ENCODE assay signal across 30 cellular contexts in genomic region chr1:116760996-116761665, GRCh38. TPM values are rescaled to one million over a fixed set of nuclear protein-coding genes. Genes with fewer than 3 reads are reported as not detected.
DNase-seq lines count a peak whose midpoint lies in the region; ATAC-seq and TF ChIP-seq lines count a peak whose summit lies in the region.
"Had no signal": no experiment of that assay in that cellular context is flagged by ENCODE, and none has a peak within 500 bp of the region (broad histone marks: within the 10 kb centered on the region; RNA-seq: fewer than 3 reads in every experiment).

No MANE protein-coding gene starts in this region.

- 88 to 89% methylated on average over 4 of the region's 4 CpGs for WGBS in sigmoid colon, 2 donors

- no peaks in the 10 kb centered on the region for H3K27me3 ChIP-seq in sigmoid colon
- H3K27me3 ChIP-seq: colonic mucosa, esophagus muscularis mucosa, hepatocyte, left lung, SJSA1, tibial artery had no signal

- no peak overlapping the region for H3K27ac ChIP-seq in sigmoid colon
- H3K27ac ChIP-seq: C4-2B, colonic mucosa, esophagus muscularis mucosa, hepatocyte, left lung, parathyroid adenoma, SJSA1, tibial artery, VCaP had no signal

- H3K9me3 ChIP-seq in sigmoid colon, result no peaks in the 10 kb centered on the region
- H3K9me3 ChIP-seq: colonic mucosa, esophagus muscularis mucosa, left lung, SJSA1 had no signal

- no peak for TF ChIP-seq EP300 in sigmoid colon (IDR thresholded peaks at IDR 0.05)

- ATAC-seq in natural killer cell treated with Interleukin-12 subunit alpha and Interleukin-12 subunit beta and Interleukin-15 and Interleukin-18, amount 100 ng/mL, for 72 hours, result no peak
- ATAC-seq in natural killer cell (no peak), GM21381 (IDR thresholded peaks at IDR 0.05; ENCODE audit: unreplicated experiment) (no peak)
- no peak for ATAC-seq in activated CD8-positive, alpha-beta T cell treated with anti-CD3 and anti-CD28 coated beads for 36 hours
- no peak for ATAC-seq in central memory CD8-positive, alpha-beta T cell (replicated peaks; ENCODE audit: extremely low read depth, poor library complexity, severe bottlenecking)
- ATAC-seq: left lung, right cardiac atrium had no signal

- H3K27me3 Mint-ChIP-seq in natural killer cell treated with Interleukin-12 subunit alpha and Interleukin-12 subunit beta and Interleukin-15 and Interleukin-18, amount 100 ng/mL, for 72 hours, result no peaks in the 10 kb centered on the region
- no peaks in the 10 kb centered on the region for H3K27me3 Mint-ChIP-seq in natural killer cell (ENCODE audit: low read depth in 2 of 2)
- no peaks in the 10 kb centered on the region for H3K27me3 Mint-ChIP-seq in activated CD8-positive, alpha-beta T cell treated with anti-CD3 and anti-CD28 coated beads for 36 hours
- no peaks in the 10 kb centered on the region for H3K27me3 Mint-ChIP-seq in central memory CD8-positive, alpha-beta T cell

- no peaks in the 10 kb centered on the region for H3K9me3 Mint-ChIP-seq in natural killer cell treated with Interleukin-12 subunit alpha and Interleukin-12 subunit beta and Interleukin-15 and Interleukin-18, amount 100 ng/mL, for 72 hours
- no peaks in the 10 kb centered on the region for H3K9me3 Mint-ChIP-seq in natural killer cell
- peaks cover 1% of the 10 kb centered on the region for H3K9me3 Mint-ChIP-seq in activated CD8-positive, alpha-beta T cell treated with anti-CD3 and anti-CD28 coated beads for 36 hours
- H3K9me3 Mint-ChIP-seq in central memory CD8-positive, alpha-beta T cell, result no peaks in the 10 kb centered on the region
- H3K9me3 Mint-ChIP-seq: endodermal cell, mesothelial cell of epicardium, nephron had no signal

- H3K27ac Mint-ChIP-seq in natural killer cell treated with Interleukin-12 subunit alpha and Interleukin-12 subunit beta and Interleukin-15 and Interleukin-18, amount 100 ng/mL, for 72 hours, result peak overlapping the region; percentile 98 to 99
- H3K27ac Mint-ChIP-seq in natural killer cell, result peak overlapping the region in 1 of 2 donors; percentile 91
- peak overlapping the region; percentile 99 for H3K27ac Mint-ChIP-seq in activated CD8-positive, alpha-beta T cell treated with anti-CD3 and anti-CD28 coated beads for 36 hours
- peak overlapping the region; percentile 98 for H3K27ac Mint-ChIP-seq in central memory CD8-positive, alpha-beta T cell (ENCODE audit: low read depth)
- H3K27ac Mint-ChIP-seq: endodermal cell, mesothelial cell of epicardium, nephron had no signal

- H3K4me1 Mint-ChIP-seq in natural killer cell treated with Interleukin-12 subunit alpha and Interleukin-12 subunit beta and Interleukin-15 and Interleukin-18, amount 100 ng/mL, for 72 hours (ENCODE audit: low read depth in 2 of 2), result peaks cover 55 to 61% of the 10 kb centered on the region in 2 donors
- peaks cover 41 to 52% of the 10 kb centered on the region in 2 donors for H3K4me1 Mint-ChIP-seq in natural killer cell
- peaks cover 56% of the 10 kb centered on the region for H3K4me1 Mint-ChIP-seq in activated CD8-positive, alpha-beta T cell treated with anti-CD3 and anti-CD28 coated beads for 36 hours (ENCODE audit: low read depth)
- H3K4me1 Mint-ChIP-seq in central memory CD8-positive, alpha-beta T cell, result peaks cover 74% of the 10 kb centered on the region

- CTCF ChIA-PET in activated CD8-positive, alpha-beta T cell treated with anti-CD3 and anti-CD28 coated beads for 36 hours (lab: Charles Lee), result interaction anchor here (0.8 to 6.2 kb wide), 5 partner anchors 12 to 295 kb away, joined by 3 to 114 read pairs (median 5); no protein-coding TSS in a partner anchor

- no peaks in the 10 kb centered on the region for H3K4me1 ChIP-seq in sigmoid colon
- H3K4me1 ChIP-seq: colonic mucosa, parathyroid adenoma, SJSA1, tibial artery had no signal

- DNase-seq in natural killer cell treated with Interleukin-12 subunit alpha and Interleukin-12 subunit beta and Interleukin-15 and Interleukin-18, amount 100 ng/mL, for 72 hours (ENCODE audit: low spot score), result no peak
- DNase-seq in natural killer cell, result no peak
- no peak for DNase-seq in activated CD8-positive, alpha-beta T cell treated with anti-CD3 and anti-CD28 coated beads for 36 hours
- no peak for DNase-seq in central memory CD8-positive, alpha-beta T cell (ENCODE audit: low spot score in 2 of 2)
- no peak for DNase-seq in sigmoid colon
- DNase-seq in NCI-H187 treated with DMSO at 0.1 percent for 48 hours (lab: John Stamatoyannopoulos, UW), result no peak
- DNase-seq: colonic mucosa; endodermal cell; foreskin melanocyte; left lung; NCI-H1092; NCI-H2029; NCI-H748 treated with DMSO at 0.1 percent for 48 hours; right cardiac atrium; stimulated activated CD4-positive, alpha-beta T cell treated with anti-CD3 and anti-CD28 coated beads, Interleukin-12 subunit alpha, Interleukin-12 subunit beta, amount 100 ng/mL, for 4 hours; stimulated activated CD4-positive, alpha-beta T cell treated with anti-CD3 and anti-CD28 coated beads, Interleukin-4, amount 100 ng/mL, for 24 hours; stimulated activated naive CD4-positive, alpha-beta T cell; tibial artery had no signal

- peaks cover 72% of the 10 kb centered on the region for H3K36me3 Mint-ChIP-seq in natural killer cell treated with Interleukin-12 subunit alpha and Interleukin-12 subunit beta and Interleukin-15 and Interleukin-18, amount 100 ng/mL, for 72 hours
- H3K36me3 Mint-ChIP-seq in natural killer cell, result peaks cover 8% of the 10 kb centered on the region
- H3K36me3 Mint-ChIP-seq in activated CD8-positive, alpha-beta T cell treated with anti-CD3 and anti-CD28 coated beads for 36 hours (ENCODE audit: low read depth), result peaks cover 98% of the 10 kb centered on the region
- peaks cover 84% of the 10 kb centered on the region for H3K36me3 Mint-ChIP-seq in central memory CD8-positive, alpha-beta T cell (ENCODE audit: insufficient read depth)
- H3K36me3 Mint-ChIP-seq: mesothelial cell of epicardium had no signal

- intact Hi-C loops in natural killer cell (cut with micrococcal nuclease), result no loop called here
- intact Hi-C loops in activated CD8-positive, alpha-beta T cell treated with anti-CD3 and anti-CD28 coated beads for 36 hours (cut with micrococcal nuclease), result loop anchor here (5.0 kb wide), 2 partner anchors 34 to 301 kb away; partner anchors contain the start of gene TTF2
- intact Hi-C loops in sigmoid colon (cut with DNase I), result no loop called here

- H3K4me3 Mint-ChIP-seq in natural killer cell treated with Interleukin-12 subunit alpha and Interleukin-12 subunit beta and Interleukin-15 and Interleukin-18, amount 100 ng/mL, for 72 hours, result peak overlapping the region; percentile 92
- no peak overlapping the region for H3K4me3 Mint-ChIP-seq in natural killer cell
- H3K4me3 Mint-ChIP-seq in activated CD8-positive, alpha-beta T cell treated with anti-CD3 and anti-CD28 coated beads for 36 hours, result peak overlapping the region; percentile 98
- H3K4me3 Mint-ChIP-seq in central memory CD8-positive, alpha-beta T cell, result peak overlapping the region; percentile 96
- H3K4me3 Mint-ChIP-seq: endodermal cell, mesothelial cell of epicardium, nephron had no signal

- no peak for TF ChIP-seq CTCF in natural killer cell (IDR thresholded peaks at IDR 0.05)
- TF ChIP-seq CTCF in activated CD8-positive, alpha-beta T cell treated with anti-CD3 and anti-CD28 coated beads for 36 hours (IDR thresholded peaks at IDR 0.05), result no peak
- no peak for TF ChIP-seq CTCF in sigmoid colon (IDR thresholded peaks at IDR 0.05)

- no peak overlapping the region for H3K4me3 ChIP-seq in sigmoid colon
- H3K4me3 ChIP-seq: colonic mucosa, esophagus muscularis mucosa, hepatocyte, left lung, SJSA1, tibial artery had no signal

- TF ChIP-seq POLR2A in sigmoid colon (IDR thresholded peaks at IDR 0.05), result no peak

- no peaks in the 10 kb centered on the region for H3K36me3 ChIP-seq in sigmoid colon
- H3K36me3 ChIP-seq: colonic mucosa, esophagus muscularis mucosa, left lung, SJSA1, tibial artery had no signal

- POLR2A ChIA-PET in activated CD8-positive, alpha-beta T cell treated with anti-CD3 and anti-CD28 coated beads for 36 hours (lab: Charles Lee), result interaction anchor here (0.6 to 18.7 kb wide), 17 partner anchors 8 to 359 kb away, joined by 3 to 850 read pairs (median 5); partner anchors contain the start of genes CD2 and TTF2

RNA-seq across cellular contexts. Expression of gene CD2, which starts 6.9 kb away (rescaled TPM):
- 100 to 1,000 TPM in 1 of 2 donors, 10 to 100 TPM in 1; 71.4 to 140 TPM for total RNA-seq in natural killer cell treated with Interleukin-12 subunit alpha and Interleukin-12 subunit beta and Interleukin-15 and Interleukin-18, amount 100 ng/mL, for 72 hours
- total RNA-seq in natural killer cell (10 to 100 TPM; 30.4 to 93.4 (median 60.8) TPM), sigmoid colon (1 to 10 TPM in 1 of 4 donors, under 1 TPM in 2, not detected in 1; 0.36 to 1.8 (median 0.41) TPM)
- 100 to 1,000 TPM; 217 to 220 TPM for total RNA-seq in activated CD8-positive, alpha-beta T cell treated with anti-CD3 and anti-CD28 coated beads for 36 hours
- 10 to 100 TPM in 1 of 3 donors, 1 to 10 TPM in 1, under 1 TPM in 1; 0.46 to 30.2 (median 4.2) TPM for polyA plus RNA-seq in sigmoid colon
- total RNA-seq: bronchial epithelial cell, endodermal cell, G401, mesothelial cell of epicardium, RPMI7951, SJSA1 had no signal

Comparison
In these comparisons a context has a peak if more than half of its experiments do, and no peak if none do; other contexts are left out.
1. RNA of gene CD2, which starts 6.9 kb away (total RNA-seq): 217 to 220 TPM in activated CD8-positive, alpha-beta T cell treated with anti-CD3 and anti-CD28 coated beads for 36 hours, 71.4 to 140 TPM in natural killer cell treated with Interleukin-12 subunit alpha and Interleukin-12 subunit beta and Interleukin-15 and Interleukin-18, amount 100 ng/mL, for 72 hours and 30.4 to 93.4 TPM in natural killer cell; 0.36 to 1.8 TPM in sigmoid colon; every median in the first group is over 10 times any median in the second.